13 cellular contexts compared by ENCODE assay signal in the genomic region with DNA sequence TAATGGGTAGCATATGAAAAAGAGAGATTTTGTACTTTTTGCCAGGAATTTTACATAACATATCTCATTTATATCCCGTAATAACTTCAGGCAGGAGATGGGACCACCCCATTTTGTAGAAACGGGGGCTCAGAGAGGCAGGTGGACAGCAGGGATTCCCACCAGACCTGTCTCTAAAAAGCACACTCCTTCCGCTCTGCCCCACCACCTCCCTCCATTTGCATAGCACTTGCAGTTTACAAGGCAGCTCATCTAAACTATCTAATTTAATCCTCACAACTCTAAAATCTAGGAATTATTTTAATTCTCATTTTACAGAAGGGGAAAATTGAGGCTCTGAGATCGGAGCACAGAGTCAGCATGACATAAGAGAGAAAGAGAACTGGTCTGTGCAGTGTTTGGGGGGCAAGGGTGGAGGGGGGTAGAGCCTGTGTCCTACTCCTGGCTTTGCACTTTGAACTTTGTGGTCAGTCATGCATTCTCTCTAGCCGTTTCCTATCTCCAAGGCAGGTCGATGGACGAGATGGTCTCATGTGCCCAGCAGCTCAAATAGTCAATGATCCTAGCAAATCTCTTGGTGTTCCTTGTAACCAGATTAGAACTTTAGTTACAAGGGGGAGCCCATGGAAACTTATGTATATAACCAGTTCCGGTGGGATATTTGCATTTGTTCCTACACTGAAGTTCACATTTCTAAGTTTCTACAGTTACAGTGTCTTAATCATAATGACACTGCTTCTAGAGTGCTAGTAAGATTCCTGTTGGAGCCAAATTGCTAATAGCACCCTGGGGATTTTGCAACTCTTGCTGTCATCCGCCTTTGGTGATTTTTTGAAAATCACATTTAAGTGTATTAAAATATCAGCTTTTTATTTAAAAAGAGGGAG. TPM values are rescaled to one million over a fixed set of nuclear protein-coding genes. Genes with fewer than 3 reads are reported as not detected.
A peak's percentile ranks its signal among the peaks of the same experiment; 100 is the strongest.
DNase-seq lines count a peak whose midpoint lies in the region; ATAC-seq, FAIRE-seq and TF ChIP-seq lines count a peak whose summit lies in the region.
"Had no signal": no experiment of that assay in that cellular context is flagged by ENCODE, and none has a peak within 500 bp of the region (broad histone marks: within the 10 kb centered on the region; RNA-seq: fewer than 3 reads in every experiment).

No MANE protein-coding gene starts in this region.

- DNase-seq in GM12891 (ENCODE audit: insufficient read length, low spot score) (no peak), activated B cell treated with CpG ODN at 0.5 μM for 24 hours (no peak), iPS-NIHi7 (ENCODE audit: extremely low spot score) (no peak), CD14-positive monocyte (ENCODE audit: low spot score) (no peak), amniotic stem cell (lab: John Stamatoyannopoulos, UW) (no peak)
- DNase-seq in activated naive CD4-positive, alpha-beta T cell treated with anti-CD3 and anti-CD28 coated beads, Interleukin-2, amount 50 U/mL, for 72 hours (ENCODE audit: low spot score in 2 of 2) = no peak
- DNase-seq: activated CD4-positive, CD25-positive, alpha-beta regulatory T cell; body of pancreas; DMS79; left lung; testis had no signal

- H3K9me3 Mint-ChIP-seq in activated B cell treated with CpG ODN at 0.5 μM for 24 hours (no peaks in the 10 kb centered on the region), CD14-positive monocyte (peaks cover 0 to 3% (median 0%) of the 10 kb centered on the region in 7 donors)
- peaks cover 0 to 15% of the 10 kb centered on the region in 2 donors for H3K9me3 Mint-ChIP-seq in activated naive CD4-positive, alpha-beta T cell treated with anti-CD3 and anti-CD28 coated beads, Interleukin-2, amount 50 U/mL, for 72 hours

- CTCF ChIA-PET in activated B cell treated with CpG ODN at 0.5 μM for 24 hours (lab: Charles Lee) = interaction anchor here (0.9 to 5.7 kb wide), 5 partner anchors 8 to 270 kb away, joined by 3 to 46 read pairs (median 5); no protein-coding TSS in a partner anchor

- peak overlapping the region; percentile 86 for H3K27ac Mint-ChIP-seq in activated B cell treated with CpG ODN at 0.5 μM for 24 hours
- H3K27ac Mint-ChIP-seq in CD14-positive monocyte = no peak overlapping the region
- no peak overlapping the region for H3K27ac Mint-ChIP-seq in activated naive CD4-positive, alpha-beta T cell treated with anti-CD3 and anti-CD28 coated beads, Interleukin-2, amount 50 U/mL, for 72 hours

- TF ChIP-seq POLR2A in GM12891 (IDR thresholded peaks at IDR 0.05; ENCODE audit: low read depth, low read length) = no peak
- TF ChIP-seq POLR2A in GM19193 (IDR thresholded peaks at IDR 0.05; ENCODE audit: extremely low read depth, insufficient read depth, insufficient read length) = peak; percentile 27

- peak; percentile 51 for FAIRE-seq in GM12891 (lab: Jason Lieb, UNC)

- H3K27me3 Mint-ChIP-seq in activated B cell treated with CpG ODN at 0.5 μM for 24 hours = peaks cover 2% of the 10 kb centered on the region
- peaks cover 1 to 6% (median 1%) of the 10 kb centered on the region in 3 donors for H3K27me3 Mint-ChIP-seq in CD14-positive monocyte (ENCODE audit: low read depth in 3 of 3)

- ATAC-seq in HG03066 (IDR thresholded peaks at IDR 0.05; ENCODE audit: low read depth, unreplicated experiment) (peak; percentile 26), activated B cell treated with CpG ODN at 0.5 μM for 24 hours (ENCODE audit: low read depth) (peak; percentile 20)
- ATAC-seq in activated naive CD4-positive, alpha-beta T cell treated with anti-CD3 and anti-CD28 coated beads, Interleukin-2, amount 50 U/mL, for 72 hours = no peak
- ATAC-seq: body of pancreas, left lung had no signal

- H3K4me3 Mint-ChIP-seq in activated B cell treated with CpG ODN at 0.5 μM for 24 hours (peak overlapping the region; percentile 55), CD14-positive monocyte (no peak overlapping the region)

- H3K4me1 Mint-ChIP-seq in activated B cell treated with CpG ODN at 0.5 μM for 24 hours (peaks cover 85% of the 10 kb centered on the region), CD14-positive monocyte (peaks cover 7% of the 10 kb centered on the region)

- POLR2A ChIA-PET in activated B cell treated with CpG ODN at 0.5 μM for 24 hours (lab: Charles Lee) = interaction anchor here (0.6 to 2.0 kb wide), 6 partner anchors 8 to 588 kb away, joined by 3 to 10 read pairs (median 4); a partner anchor contains a TSS

- intact Hi-C loops in activated B cell treated with CpG ODN at 0.5 μM for 24 hours (cut with micrococcal nuclease) = loop anchor here (1.0 to 2.0 kb wide), 3 partner anchors 9 to 45 kb away; a partner anchor contains a TSS
- intact Hi-C loops in CD14-positive monocyte (cut with micrococcal nuclease) = no loop called here

- TF ChIP-seq CTCF in activated B cell treated with CpG ODN at 0.5 μM for 24 hours (IDR thresholded peaks at IDR 0.05) (no peak), CD14-positive monocyte (IDR thresholded peaks at IDR 0.05) (no peak)

- H3K36me3 Mint-ChIP-seq in activated B cell treated with CpG ODN at 0.5 μM for 24 hours (ENCODE audit: low read depth) = no peaks in the 10 kb centered on the region
- H3K36me3 Mint-ChIP-seq in CD14-positive monocyte = no peaks in the 10 kb centered on the region
- peaks cover 4 to 30% of the 10 kb centered on the region in 2 donors for H3K36me3 Mint-ChIP-seq in activated naive CD4-positive, alpha-beta T cell treated with anti-CD3 and anti-CD28 coated beads, Interleukin-2, amount 50 U/mL, for 72 hours

TF ChIP-seq in GM12891, 5 proteins besides CTCF, POLR2A, EP300 and RAD21:
- no peak for TF ChIP-seq TAF1 (IDR thresholded peaks at IDR 0.05; ENCODE audit: low read depth, low read length)
- peak; percentile 84; the same call in 1 of the 2 replicates for TF ChIP-seq POU2F2 (IDR thresholded peaks at IDR 0.05; ENCODE audit: low read depth, low read length)

RNA-seq across cellular contexts. Expression of a gene that starts 18.6 kb away (rescaled TPM):
- 2.1 TPM for polyA plus RNA-seq in GM12891 (2012; ENCODE audit: low read depth, missing spikeins)
- total RNA-seq in activated B cell treated with CpG ODN at 0.5 μM for 24 hours = 4.0 and 4.6 TPM in 2 replicates
- under 1 TPM in 1 of 2 donors, not detected in 1; 0.25 TPM for polyA plus RNA-seq in CD14-positive monocyte
- 1 to 10 TPM; 3.1 to 3.9 TPM for total RNA-seq in activated naive CD4-positive, alpha-beta T cell treated with anti-CD3 and anti-CD28 coated beads, Interleukin-2, amount 50 U/mL, for 72 hours

RNA-seq across cellular contexts. Expression of a gene that starts 41.5 kb away (rescaled TPM):
- polyA plus RNA-seq in GM12891 (2012; ENCODE audit: low read depth, missing spikeins) = 4.4 TPM
- total RNA-seq in activated B cell treated with CpG ODN at 0.5 μM for 24 hours = 11.9 and 15.4 TPM in 2 replicates
- polyA plus RNA-seq in CD14-positive monocyte = 1 to 10 TPM; 9.2 to 9.6 TPM
- 10 to 100 TPM; 10.0 to 14.8 TPM for total RNA-seq in activated naive CD4-positive, alpha-beta T cell treated with anti-CD3 and anti-CD28 coated beads, Interleukin-2, amount 50 U/mL, for 72 hours

RNA-seq across cellular contexts. Expression of a gene that starts 44.9 kb away (rescaled TPM):
- 34.4 TPM for polyA plus RNA-seq in GM12891 (2012; ENCODE audit: low read depth, missing spikeins)
- total RNA-seq in activated B cell treated with CpG ODN at 0.5 μM for 24 hours = 51.3 and 52.5 TPM in 2 replicates
- 10 to 100 TPM; 44.6 to 45.8 TPM for polyA plus RNA-seq in CD14-positive monocyte
- total RNA-seq in activated naive CD4-positive, alpha-beta T cell treated with anti-CD3 and anti-CD28 coated beads, Interleukin-2, amount 50 U/mL, for 72 hours = 10 to 100 TPM; 30.3 to 44.8 TPM

Comparison
In these comparisons a context has a peak if more than half of its experiments do, and no peak if none do; other contexts are left out.
1. ATAC-seq: peak in HG03066 (single experiment) and activated B cell treated with CpG ODN at 0.5 μM for 24 hours (single experiment); none in activated naive CD4-positive, alpha-beta T cell treated with anti-CD3 and anti-CD28 coated beads, Interleukin-2, amount 50 U/mL, for 72 hours (0 of 2).